ENCODE assay signal across 20 cellular contexts in genomic region chr12:69457433-69457832, GRCh38. TPM values are rescaled to one million over a fixed set of nuclear protein-coding genes. Genes with fewer than 3 reads are reported as not detected.
DNase-seq lines count a peak whose midpoint lies in the region; ATAC-seq and TF ChIP-seq lines count a peak whose summit lies in the region.
"Had no signal": no experiment of that assay in that cellular context is flagged by ENCODE, and none has a peak within 500 bp of the region (broad histone marks: within the 10 kb centered on the region; RNA-seq: fewer than 3 reads in every experiment).

No MANE protein-coding gene starts in this region.

- no CpG with 5 or more reads among the region's 3 CpGs for WGBS in mesendoderm (ENCODE audit: extremely low coverage, insufficient coverage, low lambda C conversion rate)
- 64 to 76% methylated on average over 3 of the region's 3 CpGs for WGBS in transverse colon (ENCODE audit: low coverage in 1 of 2), 2 donors

- H3K4me1 Mint-ChIP-seq in WTC11 = peaks cover 6% of the 10 kb centered on the region
- no peaks in the 10 kb centered on the region for H3K4me1 Mint-ChIP-seq in CD4-positive, alpha-beta T cell (ENCODE audit: low read depth)
- H3K4me1 Mint-ChIP-seq: B cell; CD4-positive, CD25-positive, alpha-beta regulatory T cell; CD8-positive, alpha-beta memory T cell had no signal

- TF ChIP-seq EP300 in transverse colon (IDR thresholded peaks at IDR 0.05; ENCODE audit: low read depth) = no peak

- H3K4me1 ChIP-seq in mesendoderm (ENCODE audit: control insufficient read depth, low read depth, low read length) (no peaks in the 10 kb centered on the region), transverse colon (no peaks in the 10 kb centered on the region)
- H3K4me1 ChIP-seq: BLaER1, HAP-1 had no signal

- no peak overlapping the region for H3K18ac ChIP-seq in mesendoderm (ENCODE audit: low read length)

- no peaks in the 10 kb centered on the region for H3K79me2 ChIP-seq in mesendoderm (ENCODE audit: control insufficient read depth, insufficient read depth, low read length)

- no peak overlapping the region for H4K8ac ChIP-seq in mesendoderm (ENCODE audit: low read depth, low read length)

- TF ChIP-seq CTCF in WTC11 (IDR thresholded peaks at IDR 0.05) (no peak), transverse colon (IDR thresholded peaks at IDR 0.05) (no peak)
- no peak for TF ChIP-seq CTCF in CD4-positive, alpha-beta T cell (IDR thresholded peaks at IDR 0.05)

- ATAC-seq in WTC11 (peak; percentile 64), GM19035 (IDR thresholded peaks at IDR 0.05; ENCODE audit: unreplicated experiment) (no peak)
- no peak for ATAC-seq in CD4-positive, alpha-beta T cell (ENCODE audit: poor library complexity)
- ATAC-seq: GM12878 had no signal

- H3K27me3 ChIP-seq in mesendoderm (ENCODE audit: insufficient read depth, low read length, poor library complexity) (no peaks in the 10 kb centered on the region), transverse colon (no peaks in the 10 kb centered on the region)
- no peaks in the 10 kb centered on the region for H3K27me3 ChIP-seq in CD4-positive, alpha-beta T cell (ENCODE audit: control insufficient read depth, insufficient read depth, low read length)
- H3K27me3 ChIP-seq: BLaER1 had no signal

- no peak overlapping the region for H2AK5ac ChIP-seq in mesendoderm (ENCODE audit: low read length)

- POLR2A ChIA-PET in WTC11 (lab: Charles Lee) = no interaction called here
- POLR2A ChIA-PET in CD4-positive, alpha-beta T cell (lab: Charles Lee) = no interaction called here

- no peak overlapping the region for H3K23ac ChIP-seq in mesendoderm (ENCODE audit: low read length)

- no peak overlapping the region for H3K4me3 Mint-ChIP-seq in WTC11
- no peak overlapping the region for H3K4me3 Mint-ChIP-seq in CD4-positive, alpha-beta T cell
- H3K4me3 Mint-ChIP-seq: B cell; CD4-positive, CD25-positive, alpha-beta regulatory T cell; CD8-positive, alpha-beta memory T cell; HFFc6 had no signal

- H3K56ac ChIP-seq in mesendoderm (ENCODE audit: low read length) = no peak overlapping the region

- peak; percentile 17 for DNase-seq in G401 (ENCODE audit: low spot score)
- peak; percentile 44 to 77 for DNase-seq in NCI-H2081 (lab: John Stamatoyannopoulos, UW)
- no peak for DNase-seq in WTC11 (ENCODE audit: low spot score)
- DNase-seq in mesendoderm = peak; percentile 51
- DNase-seq in head of caudate nucleus = no peak
- no peak for DNase-seq in CD4-positive, alpha-beta T cell
- no peak for DNase-seq in transverse colon
- DNase-seq: Calu3; CD4-positive, CD25-positive, alpha-beta regulatory T cell; CD8-positive, alpha-beta memory T cell; DMS53; DMS79 treated with DMSO at 0.1 percent for 48 hours; GOT3; HFFc6 had no signal

- in situ Hi-C loops in G401 (cut with HindIII; ENCODE audit: low sequenced_read_pairs) (no loop called here), transverse colon (cut with MboI; ENCODE audit: low pct_ligation_motif_present in 1 of 4, low pct_unique_long_range_greater_than_20kb in 1 of 4, low sequenced_read_pairs in 3 of 4) (no loop called here)

- no peaks in the 10 kb centered on the region for H3K36me3 Mint-ChIP-seq in WTC11
- no peaks in the 10 kb centered on the region for H3K36me3 Mint-ChIP-seq in CD4-positive, alpha-beta T cell (ENCODE audit: low read depth)
- H3K36me3 Mint-ChIP-seq: CD4-positive, CD25-positive, alpha-beta regulatory T cell; CD8-positive, alpha-beta memory T cell had no signal

- H2BK5ac ChIP-seq in mesendoderm (ENCODE audit: low read length) = no peak overlapping the region

- H4K5ac ChIP-seq in mesendoderm (ENCODE audit: low read length) = no peak overlapping the region

- H3K4ac ChIP-seq in mesendoderm (ENCODE audit: low read depth, low read length) = no peak overlapping the region

- H3K4me3 ChIP-seq in mesendoderm (ENCODE audit: low read length) = no peak overlapping the region
- no peak overlapping the region for H3K4me3 ChIP-seq in transverse colon
- H3K4me3 ChIP-seq: BLaER1, GM12878, HAP-1 had no signal

- H3K9me3 ChIP-seq in CD4-positive, alpha-beta T cell (ENCODE audit: control insufficient read depth, low read length) = no peaks in the 10 kb centered on the region
- H3K9me3 ChIP-seq in transverse colon = no peaks in the 10 kb centered on the region
- H3K9me3 ChIP-seq: BLaER1, HAP-1 had no signal

- H2BK120ac ChIP-seq in mesendoderm (ENCODE audit: low read depth, low read length) = no peak overlapping the region

- H3K9me3 Mint-ChIP-seq in WTC11 = no peaks in the 10 kb centered on the region
- no peaks in the 10 kb centered on the region for H3K9me3 Mint-ChIP-seq in CD4-positive, alpha-beta T cell
- H3K9me3 Mint-ChIP-seq: CD8-positive, alpha-beta memory T cell; HFFc6 had no signal

- no peak for TF ChIP-seq POLR2A in transverse colon (IDR thresholded peaks at IDR 0.05)

- intact Hi-C loops in head of caudate nucleus (cut with DNase I) = no loop called here
- intact Hi-C loops in CD4-positive, alpha-beta T cell (cut with DNase I, micrococcal nuclease) = loop anchor here in 1 of 2 experiments (5.0 kb wide), 1 partner anchor 70 kb away; no protein-coding TSS in a partner anchor
- intact Hi-C loops in transverse colon (cut with DNase I; ENCODE audit: low total_unique reads) = no loop called here

- no peaks in the 10 kb centered on the region for H3K79me1 ChIP-seq in mesendoderm (ENCODE audit: low read length)

- no peak overlapping the region for H3K4me2 ChIP-seq in mesendoderm (ENCODE audit: low read length)
- H3K4me2 ChIP-seq: BLaER1 had no signal

- no peak overlapping the region for H3K9ac ChIP-seq in mesendoderm (ENCODE audit: low read length)
- H3K9ac ChIP-seq: BLaER1 had no signal

- H3K36me3 ChIP-seq in mesendoderm (ENCODE audit: control insufficient read depth, insufficient read depth, low read length) = no peaks in the 10 kb centered on the region
- no peaks in the 10 kb centered on the region for H3K36me3 ChIP-seq in transverse colon
- H3K36me3 ChIP-seq: BLaER1, HAP-1 had no signal

- H2BK15ac ChIP-seq in mesendoderm (replicated peaks; ENCODE audit: low read depth) = no peak overlapping the region

- H3K27ac ChIP-seq in mesendoderm (ENCODE audit: low read depth, low read length) (no peak overlapping the region), transverse colon (no peak overlapping the region)
- no peak overlapping the region for H3K27ac ChIP-seq in CD4-positive, alpha-beta T cell (ENCODE audit: low read depth, low read length)
- H3K27ac ChIP-seq: BLaER1, C4-2B had no signal

- CTCF ChIA-PET in WTC11 (lab: Charles Lee) = no interaction called here
- CTCF ChIA-PET in CD4-positive, alpha-beta T cell (lab: Charles Lee) = no interaction called here

- no peak overlapping the region for H3K27ac Mint-ChIP-seq in WTC11
- H3K27ac Mint-ChIP-seq in CD4-positive, alpha-beta T cell = no peak overlapping the region
- H3K27ac Mint-ChIP-seq: B cell; CD4-positive, CD25-positive, alpha-beta regulatory T cell; CD8-positive, alpha-beta memory T cell; HFFc6 had no signal

- H3K27me3 Mint-ChIP-seq in WTC11 (ENCODE audit: low read depth) = no peaks in the 10 kb centered on the region
- H3K27me3 Mint-ChIP-seq in CD4-positive, alpha-beta T cell = peaks cover 5% of the 10 kb centered on the region
- H3K27me3 Mint-ChIP-seq: B cell had no signal

TF ChIP-seq in WTC11, 78 proteins besides CTCF, POLR2A, EP300 and RAD21 (continues in another document):
- no peak for TF ChIP-seq USF2 (CRISPR knock-in tag; IDR thresholded peaks at IDR 0.05)
- no peak for TF ChIP-seq GABPB1 (CRISPR knock-in tag; IDR thresholded peaks at IDR 0.05)
- TF ChIP-seq, protein P1, sequence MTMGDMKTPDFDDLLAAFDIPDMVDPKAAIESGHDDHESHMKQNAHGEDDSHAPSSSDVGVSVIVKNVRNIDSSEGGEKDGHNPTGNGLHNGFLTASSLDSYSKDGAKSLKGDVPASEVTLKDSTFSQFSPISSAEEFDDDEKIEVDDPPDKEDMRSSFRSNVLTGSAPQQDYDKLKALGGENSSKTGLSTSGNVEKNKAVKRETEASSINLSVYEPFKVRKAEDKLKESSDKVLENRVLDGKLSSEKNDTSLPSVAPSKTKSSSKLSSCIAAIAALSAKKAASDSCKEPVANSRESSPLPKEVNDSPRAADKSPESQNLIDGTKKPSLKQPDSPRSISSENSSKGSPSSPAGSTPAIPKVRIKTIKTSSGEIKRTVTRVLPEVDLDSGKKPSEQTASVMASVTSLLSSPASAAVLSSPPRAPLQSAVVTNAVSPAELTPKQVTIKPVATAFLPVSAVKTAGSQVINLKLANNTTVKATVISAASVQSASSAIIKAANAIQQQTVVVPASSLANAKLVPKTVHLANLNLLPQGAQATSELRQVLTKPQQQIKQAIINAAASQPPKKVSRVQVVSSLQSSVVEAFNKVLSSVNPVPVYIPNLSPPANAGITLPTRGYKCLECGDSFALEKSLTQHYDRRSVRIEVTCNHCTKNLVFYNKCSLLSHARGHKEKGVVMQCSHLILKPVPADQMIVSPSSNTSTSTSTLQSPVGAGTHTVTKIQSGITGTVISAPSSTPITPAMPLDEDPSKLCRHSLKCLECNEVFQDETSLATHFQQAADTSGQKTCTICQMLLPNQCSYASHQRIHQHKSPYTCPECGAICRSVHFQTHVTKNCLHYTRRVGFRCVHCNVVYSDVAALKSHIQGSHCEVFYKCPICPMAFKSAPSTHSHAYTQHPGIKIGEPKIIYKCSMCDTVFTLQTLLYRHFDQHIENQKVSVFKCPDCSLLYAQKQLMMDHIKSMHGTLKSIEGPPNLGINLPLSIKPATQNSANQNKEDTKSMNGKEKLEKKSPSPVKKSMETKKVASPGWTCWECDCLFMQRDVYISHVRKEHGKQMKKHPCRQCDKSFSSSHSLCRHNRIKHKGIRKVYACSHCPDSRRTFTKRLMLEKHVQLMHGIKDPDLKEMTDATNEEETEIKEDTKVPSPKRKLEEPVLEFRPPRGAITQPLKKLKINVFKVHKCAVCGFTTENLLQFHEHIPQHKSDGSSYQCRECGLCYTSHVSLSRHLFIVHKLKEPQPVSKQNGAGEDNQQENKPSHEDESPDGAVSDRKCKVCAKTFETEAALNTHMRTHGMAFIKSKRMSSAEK (CRISPR knock-in tag; IDR thresholded peaks at IDR 0.05; ENCODE audit: borderline replicate concordance) = no peak
- TF ChIP-seq ZNF396 (CRISPR knock-in tag; IDR thresholded peaks at IDR 0.05; ENCODE audit: borderline replicate concordance) = no peak

RNA-seq across cellular contexts. Expression of gene FRS2, which starts 12.8 kb away (rescaled TPM):
- total RNA-seq in G401 (2014; rRNA removed; shearing (Covaris generic)) = 14.2 and 20.6 TPM in 2 replicates
- 23.7 to 26.7 TPM (median 26.1 TPM) in 3 replicates for total RNA-seq in WTC11 (2021)
- 18.5 TPM for polyA plus RNA-seq in mesendoderm (2013, experiment 1 of 2)
- 18.4 TPM for polyA plus RNA-seq in mesendoderm (2013, experiment 2 of 2)
- 10 to 100 TPM; 21.7 to 24.9 TPM for total RNA-seq in CD4-positive, alpha-beta T cell
- total RNA-seq in transverse colon = 10 to 100 TPM; 16.7 to 48.6 (median 25.3) TPM

Comparison
In these comparisons a context has a peak if more than half of its experiments do, and no peak if none do; other contexts are left out.
1. DNase-seq: peak in G401 (single experiment), NCI-H2081 (2 of 2) and mesendoderm (single experiment); none in WTC11 (single experiment), head of caudate nucleus (0 of 42), CD4-positive, alpha-beta T cell (0 of 10) and transverse colon (single experiment).